20 cellular contexts compared by ENCODE assay signal in the genomic region with DNA sequence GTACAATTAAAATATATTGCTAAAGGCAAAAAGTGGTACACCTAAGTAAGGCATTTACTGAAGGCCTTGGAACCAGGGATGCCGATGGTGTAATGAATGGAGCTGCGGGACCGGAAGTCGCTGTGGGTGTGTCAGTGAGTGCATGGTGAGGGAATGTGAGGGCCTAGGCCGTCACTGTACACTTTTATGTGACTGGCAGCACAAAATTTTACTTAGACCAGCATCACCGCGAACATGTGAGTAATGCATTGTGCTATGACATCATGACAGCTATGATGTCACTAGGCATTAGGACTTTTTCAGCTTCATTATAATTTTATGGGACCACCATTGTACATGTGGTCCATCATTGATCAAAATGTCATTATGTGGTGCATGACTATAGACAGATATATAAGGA. TPM values are rescaled to one million over a fixed set of nuclear protein-coding genes. Genes with fewer than 3 reads are reported as not detected.
A peak's percentile ranks its signal among the peaks of the same experiment; 100 is the strongest.
DNase-seq lines count a peak whose midpoint lies in the region; TF ChIP-seq lines count a peak whose summit lies in the region.
"Had no signal": no experiment of that assay in that cellular context is flagged by ENCODE, and none has a peak within 500 bp of the region (broad histone marks: within the 10 kb centered on the region; RNA-seq: fewer than 3 reads in every experiment).

No MANE protein-coding gene starts in this region.

- intact Hi-C loops in prostate gland (cut with DNase I): no loop called here

- peak overlapping the region in 6 of 11 experiments; percentile 2 to 99 (median 95); a peak in 8 of 22 replicates for H3K27ac ChIP-seq in BLaER1 treated with 17β-estradiol and CSF1 and Interleukin-3, amounts not matched to agents 10 nM and 100 nM
- H3K27ac ChIP-seq in prostate gland: peak overlapping the region in 1 of 2 donors; percentile 95
- H3K27ac ChIP-seq: Peyer's patch had no signal

- WGBS in prostate gland: 89% methylated on average over 7 of the region's 7 CpGs

- H3K9ac ChIP-seq in BLaER1 treated with 17β-estradiol and CSF1 and Interleukin-3, amounts not matched to agents 10 nM and 100 nM: no peak overlapping the region

- H3K9me3 ChIP-seq in BLaER1 treated with 17β-estradiol and CSF1 and Interleukin-3, amounts not matched to agents 10 nM and 100 nM (replicated peaks in 1 of 11): no peaks in the 10 kb centered on the region
- H3K9me3 ChIP-seq in prostate gland: no peaks in the 10 kb centered on the region
- H3K9me3 ChIP-seq: BE2C, Peyer's patch had no signal

- TF ChIP-seq POLR2A in erythroblast (IDR thresholded peaks at IDR 0.05; ENCODE audit: low read length): no peak
- no peak for TF ChIP-seq POLR2A in prostate gland (IDR thresholded peaks at IDR 0.05)

- peak overlapping the region in 4 of 11 experiments; percentile 88 to 99 (median 92); a peak in 8 of 22 replicates for H3K4me2 ChIP-seq in BLaER1 treated with 17β-estradiol and CSF1 and Interleukin-3, amounts not matched to agents 10 nM and 100 nM

- no peaks in the 10 kb centered on the region for H3K36me3 ChIP-seq in BLaER1 treated with 17β-estradiol and CSF1 and Interleukin-3, amounts not matched to agents 10 nM and 100 nM
- no peaks in the 10 kb centered on the region for H3K36me3 ChIP-seq in prostate gland
- H3K36me3 ChIP-seq: BE2C, Peyer's patch had no signal

- no peaks in the 10 kb centered on the region for H4K20me1 ChIP-seq in BLaER1 treated with 17β-estradiol and CSF1 and Interleukin-3, amounts not matched to agents 10 nM and 100 nM

- DNase-seq in AG10803 (ENCODE audit: low read depth) (peak; percentile 12), RKO (ENCODE audit: low spot score) (peak; percentile 23), erythroblast (lab: John Stamatoyannopoulos, UW) (peak; percentile 22 to 34), hypothalamus (lab: John Stamatoyannopoulos, UW) (no peak), inferior parietal cortex (ENCODE audit: extremely low spot score) (no peak), prostate gland (ENCODE audit: low spot score) (no peak)
- DNase-seq: BE2C; CD4-positive, alpha-beta memory T cell; H7; IMR-90; Kasumi-1; NCI-H1105; NCI-H2081; NCI-H2171 treated with DMSO at 0.1 percent for 48 hours; NCI-H446 treated with DMSO at 0.1 percent for 48 hours; NK-92 treated with Interleukin-12 subunit alpha and Interleukin-12 subunit beta, amount 100 ng/mL, for 24 hours had no signal

- TF ChIP-seq CTCF in AG10803 (conservative IDR thresholded peaks at IDR 0.05; ENCODE audit: low read length): no peak
- no peak for TF ChIP-seq CTCF in prostate gland (IDR thresholded peaks at IDR 0.05)

- H3K27me3 ChIP-seq in BLaER1 treated with 17β-estradiol and CSF1 and Interleukin-3, amounts not matched to agents 10 nM and 100 nM: no peaks in the 10 kb centered on the region
- no peaks in the 10 kb centered on the region for H3K27me3 ChIP-seq in prostate gland (replicated peaks; ENCODE audit: insufficient read depth)
- H3K27me3 ChIP-seq: BE2C, Peyer's patch had no signal

- peaks cover 38 to 51% (median 45%) of the 10 kb centered on the region in 10 experiments for H3K4me1 ChIP-seq in BLaER1 treated with 17β-estradiol and CSF1 and Interleukin-3, amounts not matched to agents 10 nM and 100 nM
- no peaks in the 10 kb centered on the region for H3K4me1 ChIP-seq in prostate gland (replicated peaks)
- H3K4me1 ChIP-seq: BE2C had no signal

- H3K4me3 ChIP-seq in AG10803 (ENCODE audit: low read length): no peak overlapping the region
- no peak overlapping the region for H3K4me3 ChIP-seq in BLaER1 treated with 17β-estradiol and CSF1 and Interleukin-3, amounts not matched to agents 10 nM and 100 nM
- no peak overlapping the region for H3K4me3 ChIP-seq in prostate gland
- H3K4me3 ChIP-seq: Peyer's patch had no signal

RNA-seq across cellular contexts. Expression of a gene that starts 14.7 kb away (rescaled TPM):
- total RNA-seq in prostate gland: 100 to 1,000 TPM in 1 of 2 donors, 10 to 100 TPM in 1; 52.1 to 108 TPM
- total RNA-seq: H7, IMR-90 had no signal

RNA-seq across cellular contexts. Expression of a gene that starts 33.9 kb away (rescaled TPM):
- under 1 TPM; 0.18 to 0.40 TPM for total RNA-seq in prostate gland
- total RNA-seq: H7, IMR-90, Right ventricle myocardium inferior had no signal

RNA-seq across cellular contexts. Expression of a gene that starts 51.2 kb away (rescaled TPM):
- total RNA-seq in prostate gland: 1 to 10 TPM in 1 of 2 donors, not detected in 1; 1.8 TPM
- total RNA-seq: CD4-positive, alpha-beta memory T cell; H7; IMR-90; Peyer's patch; SK-MEL-5 had no signal

Comparison
In these comparisons a context has a peak if more than half of its experiments do, and no peak if none do; other contexts are left out.
1. DNase-seq: peak in AG10803 (single experiment), RKO (single experiment) and erythroblast (2 of 2); none in hypothalamus (0 of 51), inferior parietal cortex (single experiment) and prostate gland (single experiment).